Comparison of ENCODE assay signal across 23 cellular contexts in the genomic region with DNA sequence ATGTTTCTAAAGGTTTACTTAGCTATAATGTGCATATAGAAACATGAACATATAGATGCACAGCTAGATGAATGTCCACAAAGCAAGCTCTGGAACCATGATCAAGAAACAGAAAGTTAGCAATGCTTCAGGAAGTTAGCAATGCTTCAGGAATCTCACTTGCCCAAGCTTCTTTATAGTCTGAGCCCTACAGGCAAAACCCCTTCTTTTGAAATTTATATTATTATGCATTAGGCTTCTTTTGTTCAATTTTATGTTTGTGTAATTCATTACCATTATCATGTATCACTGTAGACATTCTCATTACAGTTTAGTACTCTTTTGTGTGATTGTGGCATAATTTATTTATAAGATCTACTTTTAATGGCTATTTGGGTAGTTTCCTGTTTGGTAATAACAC.
A peak's percentile ranks its signal among the peaks of the same experiment; 100 is the strongest.
DNase-seq lines count a peak whose midpoint lies in the region; TF ChIP-seq lines count a peak whose summit lies in the region.
"Had no signal": no experiment of that assay in that cellular context is flagged by ENCODE, and none has a peak within 500 bp of the region (broad histone marks: within the 10 kb centered on the region; RNA-seq: fewer than 3 reads in every experiment).

No MANE protein-coding gene starts in this region.

- DNase-seq in ACHN = peak; percentile 30
- peak; percentile 12 for DNase-seq in NCI-H226
- DNase-seq in astrocyte of the spinal cord (ENCODE audit: low read depth, low spot score) = peak; percentile 52
- peak; percentile 5 for DNase-seq in iPS-NIHi11 (ENCODE audit: low spot score)
- no peak for DNase-seq in activated gamma-delta T cell treated with Interleukin-2 at 50 U/mL for 16 hours
- DNase-seq in DMS 273 treated with DMSO at 0.1 percent for 48 hours (lab: John Stamatoyannopoulos, UW) = no peak
- DNase-seq in activated CD8-positive, alpha-beta memory T cell treated with anti-CD3 and anti-CD28 coated beads, Interleukin-2, amount 50 U/mL, for 48 hours = no peak
- DNase-seq in coronary artery (ENCODE audit: low spot score) = no peak
- DNase-seq: activated CD4-positive, alpha-beta T cell treated with anti-CD3 and anti-CD28 coated beads for 4 hours; activated naive CD4-positive, alpha-beta T cell treated with anti-CD3 and anti-CD28 coated beads, Interleukin-2, amount 50 U/mL, for 16 hours; activated T-cell treated with anti-CD3 and anti-CD28 coated beads, Interleukin-2, amount 50 U/mL, for 72 hours; aorta; Calu3; effector CD8-positive, alpha-beta T cell; EL; heart left ventricle; NCI-H774; SIG-M5; T-helper 1 cell had no signal

- H3K4me3 ChIP-seq in astrocyte of the spinal cord (ENCODE audit: low read depth, low read length) (no peak overlapping the region), coronary artery (no peak overlapping the region)
- H3K4me3 ChIP-seq: A549; BLaER1 treated with 17β-estradiol and CSF1 and Interleukin-3, amounts not matched to agents 10 nM and 100 nM; esophagus muscularis mucosa; heart left ventricle; neural progenitor cell had no signal

- TF ChIP-seq CTCF in astrocyte of the spinal cord (IDR thresholded peaks at IDR 0.05; ENCODE audit: low read depth, low read length) (no peak), coronary artery (IDR thresholded peaks at IDR 0.05) (no peak)

- in situ Hi-C loops in ACHN (cut with HindIII; ENCODE audit: low pct_ligation_motif_present, low pct_unique_long_range_greater_than_20kb, low sequenced_read_pairs) = no loop called here
- in situ Hi-C loops in astrocyte of the spinal cord (cut with HindIII; ENCODE audit: low sequenced_read_pairs) = no loop called here

- no peak overlapping the region for H3K27ac ChIP-seq in coronary artery
- H3K27ac ChIP-seq: A549; BLaER1 treated with 17β-estradiol and CSF1 and Interleukin-3, amounts not matched to agents 10 nM and 100 nM; esophagus muscularis mucosa; heart left ventricle; neural progenitor cell had no signal

Comparison
In these comparisons a context has a peak if more than half of its experiments do, and no peak if none do; other contexts are left out.
1. DNase-seq: peak in ACHN (single experiment), NCI-H226 (single experiment), astrocyte of the spinal cord (single experiment) and iPS-NIHi11 (single experiment); none in activated gamma-delta T cell treated with Interleukin-2 at 50 U/mL for 16 hours (single experiment), DMS 273 treated with DMSO at 0.1 percent for 48 hours (single experiment), activated CD8-positive, alpha-beta memory T cell treated with anti-CD3 and anti-CD28 coated beads, Interleukin-2, amount 50 U/mL, for 48 hours (single experiment) and coronary artery (single experiment).